ENCODE assay signal across 11 cellular contexts in genomic region chr20:45832619-45833018, GRCh38. TPM values are rescaled to one million over a fixed set of nuclear protein-coding genes. Genes with fewer than 3 reads are reported as not detected.
DNase-seq lines count a peak whose midpoint lies in the region; ATAC-seq, FAIRE-seq and TF ChIP-seq lines count a peak whose summit lies in the region.
"Had no signal": no experiment of that assay in that cellular context is flagged by ENCODE, and none has a peak within 500 bp of the region (broad histone marks: within the 10 kb centered on the region; RNA-seq: fewer than 3 reads in every experiment).

No MANE protein-coding gene starts in this region.

- no peak overlapping the region for H3K4me3 ChIP-seq in keratinocyte (ENCODE audit: control insufficient read depth in 2 of 3, extremely low read depth in 1 of 3, insufficient read depth in 2 of 3, low read depth in 1 of 3, low read length in 3 of 3)
- peak overlapping the region in 1 of 8 donors; percentile 90 for H3K4me3 ChIP-seq in spleen

- H3K79me2 ChIP-seq in keratinocyte (ENCODE audit: control insufficient read depth, insufficient read depth, low read length) = no peaks in the 10 kb centered on the region

- peaks cover 13% of the 10 kb centered on the region; the same call in 1 of the 2 replicates for H3K36me3 Mint-ChIP-seq in HFFc6 (ENCODE audit: low read depth)
- H3K36me3 Mint-ChIP-seq in activated T-helper 17 cell treated with anti-CD3 and anti-CD28 coated beads, Interleukin-2, amount 50 U/mL, for 72 hours (ENCODE audit: low read depth) = no peaks in the 10 kb centered on the region

- intact Hi-C loops in spleen (cut with DNase I; ENCODE audit: low total_unique reads) = no loop called here

- no peak for ATAC-seq in activated T-helper 17 cell treated with anti-CD3 and anti-CD28 coated beads, Interleukin-2, amount 50 U/mL, for 72 hours (replicated peaks)
- ATAC-seq in GM19328 (IDR thresholded peaks at IDR 0.05; ENCODE audit: unreplicated experiment) = no peak

- H3K9ac ChIP-seq in keratinocyte (ENCODE audit: control insufficient read depth, extremely low read depth, insufficient read depth, low read length) = peak overlapping the region; percentile 82

- H3K9me3 ChIP-seq in keratinocyte (ENCODE audit: control insufficient read depth, low read depth, low read length) = no peaks in the 10 kb centered on the region
- H3K9me3 ChIP-seq in spleen = no peaks in the 10 kb centered on the region

- peaks cover 3% of the 10 kb centered on the region for H3K27me3 Mint-ChIP-seq in HFFc6 (ENCODE audit: insufficient read depth)
- no peaks in the 10 kb centered on the region for H3K27me3 Mint-ChIP-seq in activated T-helper 17 cell treated with anti-CD3 and anti-CD28 coated beads, Interleukin-2, amount 50 U/mL, for 72 hours

- H3K4me1 ChIP-seq in keratinocyte (ENCODE audit: control insufficient read depth, extremely low read depth, insufficient read depth, low read length) (peaks cover 24% of the 10 kb centered on the region), spleen (peaks cover 19 to 62% (median 45%) of the 10 kb centered on the region in 6 donors)

- no peaks in the 10 kb centered on the region for H3K27me3 ChIP-seq in keratinocyte (ENCODE audit: control insufficient read depth, extremely low read depth, insufficient read depth, low read length)
- H3K27me3 ChIP-seq in spleen (replicated peaks in 1 of 7) = no peaks in the 10 kb centered on the region

- H4K20me1 ChIP-seq in keratinocyte (ENCODE audit: control insufficient read depth, extremely low read depth, insufficient read depth, low read length) = no peaks in the 10 kb centered on the region

- H3K27ac ChIP-seq in keratinocyte (ENCODE audit: control insufficient read depth, insufficient read depth, low read length) = no peak overlapping the region
- H3K27ac ChIP-seq in spleen = peak overlapping the region; percentile 64 to 93 (median 86)

- peaks cover 42% of the 10 kb centered on the region for H3K4me1 Mint-ChIP-seq in HFFc6 (ENCODE audit: low read depth)
- H3K4me1 Mint-ChIP-seq in activated T-helper 17 cell treated with anti-CD3 and anti-CD28 coated beads, Interleukin-2, amount 50 U/mL, for 72 hours = peaks cover 7% of the 10 kb centered on the region

- H2AFZ ChIP-seq in keratinocyte (ENCODE audit: control insufficient read depth, low read length) = no peak overlapping the region

- dilution Hi-C loops in keratinocyte (cut with MboI; ENCODE audit: extremely low pct_ligation_motif_present, low sequenced_read_pairs) = no loop called here

- no peak overlapping the region for H3K4me2 ChIP-seq in keratinocyte (ENCODE audit: control insufficient read depth, extremely low read depth, insufficient read depth, low read depth, low read length)

- WGBS in spleen, 5 donors = 62 to 81% (median 67%) methylated on average over 4 of the region's 4 CpGs

- peak overlapping the region; percentile 91 for H3K4me3 Mint-ChIP-seq in HFFc6
- H3K4me3 Mint-ChIP-seq in activated T-helper 17 cell treated with anti-CD3 and anti-CD28 coated beads, Interleukin-2, amount 50 U/mL, for 72 hours = peak overlapping the region; percentile 84

- DNase-seq in HFFc6 (no peak), keratinocyte (ENCODE audit: low read depth, low spot score) (no peak), spleen (no peak), NCI-H1092 treated with DMSO at 0.1 percent for 48 hours (lab: John Stamatoyannopoulos, UW) (no peak), NCI-H2029 (lab: John Stamatoyannopoulos, UW) (no peak), KBM-7 (no peak)
- DNase-seq: NCI-H226; stimulated activated CD4-positive, alpha-beta T cell treated with anti-CD3 and anti-CD28 coated beads, Interleukin-12 subunit alpha, Interleukin-12 subunit beta, amount 100 ng/mL, for 4 hours had no signal

- peak overlapping the region; percentile 96 for H3K27ac Mint-ChIP-seq in HFFc6
- peak overlapping the region; percentile 63 for H3K27ac Mint-ChIP-seq in activated T-helper 17 cell treated with anti-CD3 and anti-CD28 coated beads, Interleukin-2, amount 50 U/mL, for 72 hours

- H3K9me3 Mint-ChIP-seq in HFFc6 = no peaks in the 10 kb centered on the region
- H3K9me3 Mint-ChIP-seq in activated T-helper 17 cell treated with anti-CD3 and anti-CD28 coated beads, Interleukin-2, amount 50 U/mL, for 72 hours = no peaks in the 10 kb centered on the region

- no peak for TF ChIP-seq POLR2A in spleen (IDR thresholded peaks at IDR 0.05)

- H3K36me3 ChIP-seq in keratinocyte (ENCODE audit: control insufficient read depth in 2 of 2, extremely low read depth in 1 of 2, insufficient read depth in 2 of 2, low read length in 2 of 2) (no peaks in the 10 kb centered on the region), spleen (peaks cover 0 to 12% (median 0%) of the 10 kb centered on the region in 6 donors)

- in situ Hi-C loops in KBM-7 (cut with MboI; ENCODE audit: low pct_unique_long_range_greater_than_20kb, low sequenced_read_pairs) = no loop called here

- peaks cover 2% of the 10 kb centered on the region for H3K9me1 ChIP-seq in keratinocyte (ENCODE audit: control insufficient read depth, extremely low read depth, insufficient read depth, low read length)

- no peak for FAIRE-seq in keratinocyte (lab: Jason Lieb, UNC)

- TF ChIP-seq CTCF in HFFc6 (IDR thresholded peaks at IDR 0.05) = no peak
- no peak for TF ChIP-seq CTCF in keratinocyte (optimal IDR thresholded peaks at IDR 0.05 in 1 of 3, IDR thresholded peaks at IDR 0.05 in 1 of 3, conservative IDR thresholded peaks at IDR 0.05 in 1 of 3; ENCODE audit: extremely low read depth in 1 of 3, insufficient read depth in 2 of 3, low read length in 3 of 3)
- no peak for TF ChIP-seq CTCF in spleen (IDR thresholded peaks at IDR 0.05 in 8 of 11, conservative IDR thresholded peaks at IDR 0.05 in 3 of 11)

RNA-seq across cellular contexts. Expression of gene SNX21, which starts 1.0 kb away (rescaled TPM):
- total RNA-seq in HFFc6 (2021; fragmentation: NEBNext Ultra II Directional; extraction: Animal tissue kit (Norgen Biotek cat#: 25700)) = 10 to 100 TPM; 21.9 to 25.1 (median 22.7) TPM
- total RNA-seq in activated T-helper 17 cell treated with anti-CD3 and anti-CD28 coated beads, Interleukin-2, amount 50 U/mL, for 72 hours = 1 to 10 TPM; 2.2 to 2.6 TPM
- polyA plus RNA-seq in keratinocyte = 5.2 to 8.6 TPM (median 6.9 TPM) in 3 replicates
- 8.5 TPM for polyA plus RNA-seq in keratinocyte (2011; ENCODE audit: low read depth)
- polyA plus RNA-seq in keratinocyte (2011; cell fraction: cytosol; rRNA removed) = 2.9 and 7.1 TPM in 2 replicates
- polyA plus RNA-seq in keratinocyte (2011; cell fraction: nucleus; rRNA removed) = 7.1 and 11.6 TPM in 2 replicates
- polyA plus RNA-seq in keratinocyte (2012; ENCODE audit: low replicate concordance) = 6.6 and 9.9 TPM in 2 replicates
- polyA minus RNA-seq in keratinocyte = 3.7 to 5.0 TPM (median 4.0 TPM) in 3 replicates
- 18.0 TPM for polyA minus RNA-seq in keratinocyte (2011; cell fraction: cytosol; rRNA and poly(A)+ RNA removed)
- polyA minus RNA-seq in keratinocyte (2011; cell fraction: nucleus; rRNA and poly(A)+ RNA removed) = 5.9 and 6.3 TPM in 2 replicates
- 10 to 100 TPM in 6 of 7 donors, 1 to 10 TPM in 1; 8.8 to 32.4 (median 20.0) TPM for total RNA-seq in spleen
- polyA plus RNA-seq in spleen = 10 to 100 TPM in 2 of 3 donors, 1 to 10 TPM in 1; 6.3 to 15.8 (median 15.7) TPM

RNA-seq across cellular contexts. Expression of gene TNNC2, which starts 5.5 kb away (rescaled TPM):
- total RNA-seq in HFFc6 (2021; fragmentation: NEBNext Ultra II Directional; extraction: Animal tissue kit (Norgen Biotek cat#: 25700)) = not detected
- under 1 TPM in 1 of 2 donors, not detected in 1; 0.37 TPM for total RNA-seq in activated T-helper 17 cell treated with anti-CD3 and anti-CD28 coated beads, Interleukin-2, amount 50 U/mL, for 72 hours
- polyA plus RNA-seq in keratinocyte (0.16 TPM in 1 of 3 replicates, not detected in the others), spleen (1 to 10 TPM; 1.4 to 3.4 (median 1.9) TPM)
- 0.92 TPM for polyA plus RNA-seq in keratinocyte (2011; ENCODE audit: low read depth)
- not detected in 2 replicates for polyA plus RNA-seq in keratinocyte (2011; cell fraction: cytosol; rRNA removed)
- polyA plus RNA-seq in keratinocyte (2011; cell fraction: nucleus; rRNA removed) = 0.57 and 0.66 TPM in 2 replicates
- polyA plus RNA-seq in keratinocyte (2012; ENCODE audit: low replicate concordance) = not detected in 2 replicates
- polyA minus RNA-seq in keratinocyte = not detected in 3 replicates
- polyA minus RNA-seq in keratinocyte (2011; cell fraction: cytosol; rRNA and poly(A)+ RNA removed) = not detected
- not detected in 2 replicates for polyA minus RNA-seq in keratinocyte (2011; cell fraction: nucleus; rRNA and poly(A)+ RNA removed)
- under 1 TPM in 2 of 7 donors, not detected in 5; 0.54 to 0.89 TPM for total RNA-seq in spleen
- total RNA-seq: T-helper 1 cell treated with Interleukin-12 subunit alpha and Interleukin-12 subunit beta and Interleukin-4 antibody, amounts not matched to agents 30 ng/mL and 1 ng/mL, for 36 hours had no signal

RNA-seq across cellular contexts. Expression of gene UBE2C, which starts 20.2 kb away (rescaled TPM):
- 100 to 1,000 TPM in 1 of 6 experiments, 10 to 100 TPM in 5; 42.6 to 101 (median 91.3) TPM for total RNA-seq in HFFc6 (2021; fragmentation: NEBNext Ultra II Directional; extraction: Animal tissue kit (Norgen Biotek cat#: 25700))
- total RNA-seq in activated T-helper 17 cell treated with anti-CD3 and anti-CD28 coated beads, Interleukin-2, amount 50 U/mL, for 72 hours = 100 to 1,000 TPM; 209 to 224 TPM
- polyA plus RNA-seq in keratinocyte = 9.1 to 69.8 TPM (median 46.6 TPM) in 3 replicates
- not detected for polyA plus RNA-seq in keratinocyte (2011; ENCODE audit: low read depth)
- 16.0 and 19.1 TPM in 2 replicates for polyA plus RNA-seq in keratinocyte (2011; cell fraction: cytosol; rRNA removed)
- 7.5 and 8.3 TPM in 2 replicates for polyA plus RNA-seq in keratinocyte (2011; cell fraction: nucleus; rRNA removed)
- 0.38 and 49.5 TPM in 2 replicates for polyA plus RNA-seq in keratinocyte (2012; ENCODE audit: low replicate concordance)
- 5.0 to 33.8 TPM (median 27.2 TPM) in 3 replicates for polyA minus RNA-seq in keratinocyte
- polyA minus RNA-seq in keratinocyte (2011; cell fraction: cytosol; rRNA and poly(A)+ RNA removed) = 27.8 TPM
- 5.1 and 9.5 TPM in 2 replicates for polyA minus RNA-seq in keratinocyte (2011; cell fraction: nucleus; rRNA and poly(A)+ RNA removed)
- 10 to 100 TPM in 4 of 7 donors, 1 to 10 TPM in 3; 3.0 to 22.2 (median 12.3) TPM for total RNA-seq in spleen
- 10 to 100 TPM; 11.4 to 56.4 (median 19.7) TPM for polyA plus RNA-seq in spleen

RNA-seq across cellular contexts. Expression of gene ACOT8, which starts 24.6 kb away (rescaled TPM):
- total RNA-seq in HFFc6 (2021; fragmentation: NEBNext Ultra II Directional; extraction: Animal tissue kit (Norgen Biotek cat#: 25700)) = 10 to 100 TPM; 24.2 to 31.2 (median 26.4) TPM
- total RNA-seq in activated T-helper 17 cell treated with anti-CD3 and anti-CD28 coated beads, Interleukin-2, amount 50 U/mL, for 72 hours = 10 to 100 TPM; 21.4 to 23.2 TPM
- polyA plus RNA-seq in keratinocyte = 23.9 to 41.5 TPM (median 24.3 TPM) in 3 replicates
- polyA plus RNA-seq in keratinocyte (2011; ENCODE audit: low read depth) = 23.5 TPM
- 24.2 and 38.6 TPM in 2 replicates for polyA plus RNA-seq in keratinocyte (2011; cell fraction: cytosol; rRNA removed)
- polyA plus RNA-seq in keratinocyte (2011; cell fraction: nucleus; rRNA removed) = 21.7 and 30.7 TPM in 2 replicates
- polyA plus RNA-seq in keratinocyte (2012; ENCODE audit: low replicate concordance) = 19.9 and 24.6 TPM in 2 replicates
- polyA minus RNA-seq in keratinocyte = 14.4 to 29.9 TPM (median 28.4 TPM) in 3 replicates
- polyA minus RNA-seq in keratinocyte (2011; cell fraction: cytosol; rRNA and poly(A)+ RNA removed) = 24.2 TPM
- polyA minus RNA-seq in keratinocyte (2011; cell fraction: nucleus; rRNA and poly(A)+ RNA removed) = 9.8 and 13.0 TPM in 2 replicates
- total RNA-seq in spleen = 10 to 100 TPM; 19.4 to 37.4 (median 24.7) TPM
- 10 to 100 TPM; 28.1 to 36.7 (median 34.2) TPM for polyA plus RNA-seq in spleen

RNA-seq across cellular contexts. Expression of gene ZSWIM3, which starts 24.8 kb away (rescaled TPM):
- total RNA-seq in HFFc6 (2021; fragmentation: NEBNext Ultra II Directional; extraction: Animal tissue kit (Norgen Biotek cat#: 25700)) = 1 to 10 TPM; 2.3 to 4.0 (median 2.7) TPM
- 1 to 10 TPM; 7.1 to 7.6 TPM for total RNA-seq in activated T-helper 17 cell treated with anti-CD3 and anti-CD28 coated beads, Interleukin-2, amount 50 U/mL, for 72 hours
- polyA plus RNA-seq in keratinocyte (2.0 to 2.7 TPM (median 2.3 TPM) in 3 replicates), spleen (1 to 10 TPM; 3.1 to 4.2 (median 3.5) TPM)
- 0.62 TPM for polyA plus RNA-seq in keratinocyte (2011; ENCODE audit: low read depth)
- polyA plus RNA-seq in keratinocyte (2011; cell fraction: cytosol; rRNA removed) = 0.96 and 1.3 TPM in 2 replicates
- 3.0 and 3.1 TPM in 2 replicates for polyA plus RNA-seq in keratinocyte (2011; cell fraction: nucleus; rRNA removed)
- polyA plus RNA-seq in keratinocyte (2012; ENCODE audit: low replicate concordance) = 1.5 and 1.6 TPM in 2 replicates
- polyA minus RNA-seq in keratinocyte = 4.6 to 5.8 TPM (median 4.9 TPM) in 3 replicates
- 2.9 TPM for polyA minus RNA-seq in keratinocyte (2011; cell fraction: cytosol; rRNA and poly(A)+ RNA removed)
- 3.9 and 4.0 TPM in 2 replicates for polyA minus RNA-seq in keratinocyte (2011; cell fraction: nucleus; rRNA and poly(A)+ RNA removed)
- 1 to 10 TPM; 4.4 to 7.1 (median 5.4) TPM for total RNA-seq in spleen
